In the genomic region with DNA sequence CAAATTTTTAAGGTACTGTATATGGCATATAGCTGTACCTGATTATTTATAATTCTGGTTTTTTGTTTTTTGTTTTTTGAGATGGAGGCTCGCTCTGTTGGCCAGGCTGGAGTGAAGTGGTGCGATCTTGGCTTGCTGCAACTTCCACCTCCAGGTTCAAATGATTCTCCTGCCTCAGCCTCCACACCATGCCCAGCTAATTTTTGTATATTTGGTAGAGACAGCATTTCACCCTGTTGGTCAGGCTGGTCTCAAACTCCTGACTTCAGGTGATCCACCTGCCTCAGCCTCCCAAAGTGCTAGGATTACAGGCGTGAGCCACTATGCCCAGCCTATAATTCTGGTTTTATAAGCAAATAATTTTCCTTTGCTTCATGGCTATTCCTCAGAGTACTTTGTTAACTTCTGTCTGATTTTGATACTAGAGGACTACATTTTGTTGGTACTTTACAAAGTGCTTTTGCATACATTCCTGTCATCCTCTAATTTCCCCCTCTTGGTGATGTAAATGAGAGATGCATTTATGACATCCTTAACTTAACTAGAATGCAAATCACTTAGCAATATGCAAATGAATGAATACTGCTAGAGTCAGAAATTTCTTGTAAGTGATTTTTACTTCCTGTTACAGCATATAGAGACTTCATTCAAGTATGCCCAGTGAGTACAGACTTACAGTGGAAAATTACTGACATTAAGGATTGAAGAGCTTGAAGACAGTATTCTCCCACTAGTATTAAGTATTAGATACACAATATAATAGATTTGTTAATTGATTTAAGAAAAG, we compare ENCODE assay signal across 29 cellular contexts. TPM values are rescaled to one million over a fixed set of nuclear protein-coding genes. Genes with fewer than 3 reads are reported as not detected.
A peak's percentile ranks its signal among the peaks of the same experiment; 100 is the strongest.
DNase-seq lines count a peak whose midpoint lies in the region; ATAC-seq and TF ChIP-seq lines count a peak whose summit lies in the region.
"Had no signal": no experiment of that assay in that cellular context is flagged by ENCODE, and none has a peak within 500 bp of the region (broad histone marks: within the 10 kb centered on the region; RNA-seq: fewer than 3 reads in every experiment).

No MANE protein-coding gene starts in this region.

- peak; percentile 88 to 95 for ATAC-seq in natural killer cell treated with Interleukin-12 subunit alpha and Interleukin-12 subunit beta and Interleukin-15 and Interleukin-18, amount 100 ng/mL, for 72 hours
- ATAC-seq in natural killer cell: no peak
- peak; percentile 58 for ATAC-seq in GM21447 (IDR thresholded peaks at IDR 0.05; ENCODE audit: unreplicated experiment)
- no peak for ATAC-seq in HG03139 (IDR thresholded peaks at IDR 0.05; ENCODE audit: unreplicated experiment)
- ATAC-seq: HepG2, left ventricle myocardium superior, pancreas had no signal

- peaks cover 16% of the 10 kb centered on the region for H3K36me3 Mint-ChIP-seq in natural killer cell treated with Interleukin-12 subunit alpha and Interleukin-12 subunit beta and Interleukin-15 and Interleukin-18, amount 100 ng/mL, for 72 hours
- peaks cover 11% of the 10 kb centered on the region for H3K36me3 Mint-ChIP-seq in natural killer cell

- peaks cover 2 to 18% of the 10 kb centered on the region in 2 donors for H3K27me3 Mint-ChIP-seq in natural killer cell treated with Interleukin-12 subunit alpha and Interleukin-12 subunit beta and Interleukin-15 and Interleukin-18, amount 100 ng/mL, for 72 hours
- H3K27me3 Mint-ChIP-seq in natural killer cell (ENCODE audit: low read depth in 2 of 2): peaks cover 0 to 13% of the 10 kb centered on the region in 2 donors
- H3K27me3 Mint-ChIP-seq: activated naive CD8-positive, alpha-beta T cell treated with anti-CD3 and anti-CD28 coated beads for 36 hours; activated T-cell treated with anti-CD3 and anti-CD28 coated beads, Interleukin-2, amount 50 U/mL, for 24 hours had no signal

- intact Hi-C loops in natural killer cell (cut with micrococcal nuclease): no loop called here
- intact Hi-C loops in OCI-LY7 (cut with micrococcal nuclease; ENCODE audit: unreplicated experiment): no loop called here
- intact Hi-C loops in transverse colon (cut with DNase I; ENCODE audit: low total_unique reads): no loop called here

- no peak for DNase-seq in natural killer cell treated with Interleukin-12 subunit alpha and Interleukin-12 subunit beta and Interleukin-15 and Interleukin-18, amount 100 ng/mL, for 72 hours (ENCODE audit: low spot score)
- DNase-seq in natural killer cell: no peak
- DNase-seq in OCI-LY7 (ENCODE audit: low spot score): no peak
- DNase-seq in coronary artery (ENCODE audit: low spot score): no peak
- no peak for DNase-seq in NCI-H82 treated with DMSO at 0.1 percent for 48 hours (lab: John Stamatoyannopoulos, UW; ENCODE audit: unreplicated experiment)
- no peak for DNase-seq in transverse colon
- DNase-seq: activated CD8-positive, alpha-beta memory T cell treated with anti-CD3 and anti-CD28 coated beads for 24 hours; activated naive CD8-positive, alpha-beta T cell treated with anti-CD3 and anti-CD28 coated beads for 36 hours; activated T-cell treated with anti-CD3 and anti-CD28 coated beads, Interleukin-2, amount 50 U/mL, for 24 hours; C1 segment of cervical spinal cord; central memory CD4-positive, alpha-beta T cell; dermis blood vessel endothelial cell; DMS79 treated with DMSO at 0.1 percent for 48 hours; left ventricle myocardium superior; NCI-H1105; NCI-H2029 treated with DMSO at 0.1 percent for 48 hours; NCI-H2227 treated with DMSO at 0.1 percent for 48 hours; NCI-H748 treated with DMSO at 0.1 percent for 48 hours; nephron progenitor cell; OCI-M1; pancreas; testis had no signal

- peak overlapping the region; percentile 3; the same call in 1 of the 2 replicates for H2AFZ ChIP-seq in OCI-LY7 (ENCODE audit: low read length)

- H3K4me2 ChIP-seq in OCI-LY7 (ENCODE audit: low read length): no peak overlapping the region

- H3K27ac Mint-ChIP-seq in natural killer cell treated with Interleukin-12 subunit alpha and Interleukin-12 subunit beta and Interleukin-15 and Interleukin-18, amount 100 ng/mL, for 72 hours: peak overlapping the region; percentile 82 to 91
- H3K27ac Mint-ChIP-seq in natural killer cell: no peak overlapping the region
- H3K27ac Mint-ChIP-seq: activated naive CD8-positive, alpha-beta T cell treated with anti-CD3 and anti-CD28 coated beads for 36 hours; activated T-cell treated with anti-CD3 and anti-CD28 coated beads, Interleukin-2, amount 50 U/mL, for 24 hours; mesothelial cell of epicardium; nephron progenitor cell had no signal

- no peak for TF ChIP-seq POLR2A in transverse colon (IDR thresholded peaks at IDR 0.05)

- TF ChIP-seq CTCF in natural killer cell (IDR thresholded peaks at IDR 0.05) (no peak), OCI-LY7 (conservative IDR thresholded peaks at IDR 0.05; ENCODE audit: low read length) (no peak), coronary artery (IDR thresholded peaks at IDR 0.05) (no peak), transverse colon (IDR thresholded peaks at IDR 0.05) (no peak)

- peaks cover 2% of the 10 kb centered on the region for H3K9me3 Mint-ChIP-seq in natural killer cell treated with Interleukin-12 subunit alpha and Interleukin-12 subunit beta and Interleukin-15 and Interleukin-18, amount 100 ng/mL, for 72 hours
- peaks cover 0 to 4% of the 10 kb centered on the region in 2 donors for H3K9me3 Mint-ChIP-seq in natural killer cell

- H3K27ac ChIP-seq in OCI-LY7 (ENCODE audit: low read depth, low read length, poor library complexity, severe bottlenecking) (no peak overlapping the region), coronary artery (no peak overlapping the region), transverse colon (no peak overlapping the region)
- H3K27ac ChIP-seq: HL-60, pancreas, right atrium auricular region, testis, vagina had no signal

- no peaks in the 10 kb centered on the region for H3K27me3 ChIP-seq in transverse colon
- H3K27me3 ChIP-seq: pancreas, right atrium auricular region, testis, vagina had no signal

- CTCF ChIA-PET in OCI-LY7 (lab: Charles Lee; ENCODE audit: unreplicated experiment): no interaction called here

- H3K9me3 ChIP-seq in OCI-LY7 (ENCODE audit: low read length): peaks cover 21% of the 10 kb centered on the region; the same call in 1 of the 2 replicates
- peaks cover 11 to 13% of the 10 kb centered on the region in 2 donors for H3K9me3 ChIP-seq in transverse colon
- H3K9me3 ChIP-seq: pancreas, testis, vagina had no signal

- H3K4me3 ChIP-seq in OCI-LY7 (ENCODE audit: low read depth, low read length, poor library complexity, severe bottlenecking) (no peak overlapping the region), coronary artery (no peak overlapping the region), transverse colon (no peak overlapping the region)
- H3K4me3 ChIP-seq: pancreas, right atrium auricular region, testis, vagina had no signal

- 93 to 100% methylated on average over 1 to 3 of the region's 3 CpGs for WGBS in transverse colon (ENCODE audit: low coverage in 1 of 2), 2 donors

- H3K36me3 ChIP-seq in OCI-LY7 (ENCODE audit: insufficient read depth, low read length) (peaks cover 4% of the 10 kb centered on the region; the same call in 1 of the 2 replicates), transverse colon (no peaks in the 10 kb centered on the region)
- H3K36me3 ChIP-seq: pancreas, right atrium auricular region, vagina had no signal

- POLR2A ChIA-PET in OCI-LY7 (lab: Charles Lee): interaction anchor here (0.8 kb wide), 2 partner anchors 9 to 11 kb away, joined by 3 read pairs; no protein-coding TSS in a partner anchor

- H3K4me3 Mint-ChIP-seq in natural killer cell treated with Interleukin-12 subunit alpha and Interleukin-12 subunit beta and Interleukin-15 and Interleukin-18, amount 100 ng/mL, for 72 hours: peak overlapping the region; percentile 34
- no peak overlapping the region for H3K4me3 Mint-ChIP-seq in natural killer cell
- H3K4me3 Mint-ChIP-seq: activated naive CD8-positive, alpha-beta T cell treated with anti-CD3 and anti-CD28 coated beads for 36 hours; activated T-cell treated with anti-CD3 and anti-CD28 coated beads, Interleukin-2, amount 50 U/mL, for 24 hours; mesothelial cell of epicardium; nephron progenitor cell had no signal

- no peak for TF ChIP-seq EP300 in transverse colon (IDR thresholded peaks at IDR 0.05; ENCODE audit: low read depth)

- no peaks in the 10 kb centered on the region for H3K9me2 ChIP-seq in OCI-LY7 (ENCODE audit: insufficient read depth, low read length)

- no peaks in the 10 kb centered on the region for H4K20me1 ChIP-seq in OCI-LY7 (ENCODE audit: insufficient read depth, low read length)

- H3K4me1 Mint-ChIP-seq in natural killer cell treated with Interleukin-12 subunit alpha and Interleukin-12 subunit beta and Interleukin-15 and Interleukin-18, amount 100 ng/mL, for 72 hours (ENCODE audit: low read depth in 2 of 2): peaks cover 6 to 7% of the 10 kb centered on the region in 2 donors
- H3K4me1 Mint-ChIP-seq in natural killer cell: no peaks in the 10 kb centered on the region
- H3K4me1 Mint-ChIP-seq: mesothelial cell of epicardium had no signal

- BruUV-seq in OCI-LY7 (replicated peaks; lab: Mats Ljungman, UMichigan): no TSS peak

- no peaks in the 10 kb centered on the region for H3K79me2 ChIP-seq in OCI-LY7 (ENCODE audit: insufficient read depth, low read depth, low read length)

- in situ Hi-C loops in transverse colon (cut with MboI; ENCODE audit: low pct_ligation_motif_present in 1 of 4, low pct_unique_long_range_greater_than_20kb in 1 of 4, low sequenced_read_pairs in 3 of 4): no loop called here

- H3K4me1 ChIP-seq in OCI-LY7 (ENCODE audit: insufficient read depth, low read length, poor library complexity, severe bottlenecking) (no peaks in the 10 kb centered on the region), transverse colon (no peaks in the 10 kb centered on the region)
- H3K4me1 ChIP-seq: right atrium auricular region, testis, vagina had no signal

RNA-seq across cellular contexts. Expression of gene ARID1B, which starts 35.7 kb away (rescaled TPM):
- 100 to 1,000 TPM in 1 of 2 donors, 10 to 100 TPM in 1; 92.3 to 129 TPM for total RNA-seq in natural killer cell treated with Interleukin-12 subunit alpha and Interleukin-12 subunit beta and Interleukin-15 and Interleukin-18, amount 100 ng/mL, for 72 hours
- total RNA-seq in natural killer cell (100 to 1,000 TPM; 180 to 201 (median 189) TPM), OCI-LY7 (2022) (164 and 170 TPM in 2 replicates), transverse colon (100 to 1,000 TPM in 2 of 4 donors, 10 to 100 TPM in 2; 87.1 to 194 (median 115) TPM)
- 71.8 and 90.1 TPM in 2 replicates for total RNA-seq in OCI-LY7 (2014; rRNA removed; shearing (Covaris generic))

Comparison
In these comparisons a context has a peak if more than half of its experiments do, and no peak if none do; other contexts are left out.
1. ATAC-seq: peak in natural killer cell treated with Interleukin-12 subunit alpha and Interleukin-12 subunit beta and Interleukin-15 and Interleukin-18, amount 100 ng/mL, for 72 hours (2 of 2) and GM21447 (single experiment); none in natural killer cell (0 of 3) and HG03139 (single experiment).
2. H3K27ac Mint-ChIP-seq: peak in natural killer cell treated with Interleukin-12 subunit alpha and Interleukin-12 subunit beta and Interleukin-15 and Interleukin-18, amount 100 ng/mL, for 72 hours (2 of 2); none in natural killer cell (0 of 2).